12 cellular contexts compared by ENCODE assay signal in the genomic region with DNA sequence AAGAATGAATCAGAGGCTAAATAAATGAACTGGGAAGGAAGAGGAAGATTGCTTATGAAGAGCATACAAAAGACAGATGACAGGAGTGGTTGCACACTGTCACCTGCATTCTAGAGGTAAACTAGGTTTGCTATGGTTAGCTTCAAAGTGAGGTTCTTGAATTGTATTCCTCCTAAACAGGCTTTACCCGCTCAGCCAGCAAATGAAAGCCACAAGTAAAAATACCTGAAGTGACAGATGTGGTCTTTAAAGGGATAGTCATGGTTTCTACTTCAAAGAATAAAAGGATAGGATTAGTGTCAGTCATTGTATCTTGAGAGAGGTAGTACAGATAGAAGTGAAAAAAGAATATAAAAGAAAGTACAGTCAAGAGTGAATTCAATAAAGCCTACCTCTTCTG. TPM values are rescaled to one million over a fixed set of nuclear protein-coding genes. Genes with fewer than 3 reads are reported as not detected.
DNase-seq lines count a peak whose midpoint lies in the region; ATAC-seq and TF ChIP-seq lines count a peak whose summit lies in the region.
"Had no signal": no experiment of that assay in that cellular context is flagged by ENCODE, and none has a peak within 500 bp of the region (broad histone marks: within the 10 kb centered on the region; RNA-seq: fewer than 3 reads in every experiment).

No MANE protein-coding gene starts in this region.

- no peak overlapping the region for H3K18ac ChIP-seq in mesendoderm (ENCODE audit: low read length)

- DNase-seq in GM23338 (ENCODE audit: low spot score) (no peak), SW480 (ENCODE audit: low spot score) (peak; percentile 49), mesendoderm (no peak), substantia nigra (lab: John Stamatoyannopoulos, UW) (no peak), HUDEP-2 (lab: John Stamatoyannopoulos, UW; ENCODE audit: unreplicated experiment in 76 of 76) (no peak), foreskin fibroblast (no peak)
- DNase-seq: NCI-H2171 treated with DMSO at 0.1 percent for 48 hours, posterior cingulate gyrus, T-helper 9 cell, transverse colon had no signal

- H4K8ac ChIP-seq in mesendoderm (ENCODE audit: low read depth, low read length) = no peak overlapping the region

- H3K79me2 ChIP-seq in GM23338 (replicated peaks; ENCODE audit: insufficient read depth) = peaks cover 38% of the 10 kb centered on the region
- no peaks in the 10 kb centered on the region for H3K79me2 ChIP-seq in mesendoderm (ENCODE audit: control insufficient read depth, insufficient read depth, low read length)

- no peak overlapping the region for H3K23ac ChIP-seq in mesendoderm (ENCODE audit: low read length)

- no peak overlapping the region for H2AK5ac ChIP-seq in mesendoderm (ENCODE audit: low read length)

- TF ChIP-seq CTCF in GM23338 (conservative IDR thresholded peaks at IDR 0.05; ENCODE audit: low read depth in 2 of 2) = no peak
- TF ChIP-seq CTCF in foreskin fibroblast (IDR thresholded peaks at IDR 0.05; ENCODE audit: low read depth, low read length) = no peak

- no peak overlapping the region for H2BK15ac ChIP-seq in mesendoderm (replicated peaks; ENCODE audit: low read depth)

- peaks cover 56% of the 10 kb centered on the region for H3K36me3 Mint-ChIP-seq in GM23338 (ENCODE audit: low read depth)

- H2AFZ ChIP-seq in GM23338 = no peak overlapping the region

- H3K4me3 ChIP-seq in GM23338 (no peak overlapping the region), mesendoderm (ENCODE audit: low read length) (no peak overlapping the region), foreskin fibroblast (ENCODE audit: low read depth in 1 of 2, low read length in 2 of 2) (no peak overlapping the region)
- H3K4me3 ChIP-seq: transverse colon had no signal

- H3K56ac ChIP-seq in mesendoderm (ENCODE audit: low read length) = no peak overlapping the region

- H3K27ac ChIP-seq in GM23338 (ENCODE audit: low read depth) (peak overlapping the region; percentile 73), mesendoderm (ENCODE audit: low read depth, low read length) (peak overlapping the region; percentile 6), substantia nigra (ENCODE audit: low read depth, low read length, poor library complexity, severe bottlenecking) (no peak overlapping the region)
- H3K27ac ChIP-seq: transverse colon had no signal

- H3K36me3 ChIP-seq in GM23338 (ENCODE audit: insufficient read depth) = peaks cover 15% of the 10 kb centered on the region
- no peaks in the 10 kb centered on the region for H3K36me3 ChIP-seq in mesendoderm (ENCODE audit: control insufficient read depth, insufficient read depth, low read length)
- H3K36me3 ChIP-seq: transverse colon had no signal

- no peak overlapping the region for H3K9ac ChIP-seq in mesendoderm (ENCODE audit: low read length)

- WGBS in mesendoderm (ENCODE audit: extremely low coverage, insufficient coverage, low lambda C conversion rate) = no CpG with 5 or more reads among the region's 1 CpG

- no peak overlapping the region for H2BK5ac ChIP-seq in mesendoderm (ENCODE audit: low read length)

- no peak overlapping the region for H4K5ac ChIP-seq in mesendoderm (ENCODE audit: low read length)

- H3K4me3 Mint-ChIP-seq in GM23338 = no peak overlapping the region

- peak overlapping the region; percentile 64 for H2BK120ac ChIP-seq in mesendoderm (ENCODE audit: low read depth, low read length)

- H3K4me1 ChIP-seq in GM23338 (ENCODE audit: insufficient read depth) = peaks cover 36% of the 10 kb centered on the region
- no peaks in the 10 kb centered on the region for H3K4me1 ChIP-seq in mesendoderm (ENCODE audit: control insufficient read depth, low read depth, low read length)
- H3K4me1 ChIP-seq: transverse colon had no signal

- peaks cover 3% of the 10 kb centered on the region for H3K27me3 Mint-ChIP-seq in GM23338 (ENCODE audit: insufficient read depth, low read depth, poor library complexity)

- no peaks in the 10 kb centered on the region for H4K20me1 ChIP-seq in GM23338 (replicated peaks; ENCODE audit: insufficient read depth)

- peaks cover 33% of the 10 kb centered on the region for H3K9me3 Mint-ChIP-seq in GM23338

- peaks cover 27% of the 10 kb centered on the region for H3K4me1 Mint-ChIP-seq in GM23338

- H3K4me2 ChIP-seq in GM23338 (peak overlapping the region; percentile 22; the same call in 1 of the 2 replicates), mesendoderm (ENCODE audit: low read length) (no peak overlapping the region)

- 0 out of 2 replicates have a peak, but pooled peaks cover 6% of the 10 kb centered on the region for H3F3A ChIP-seq in GM23338 (replicated peaks; ENCODE audit: low read depth)

- H3K79me1 ChIP-seq in mesendoderm (ENCODE audit: low read length) = peaks cover 1% of the 10 kb centered on the region

- no peaks in the 10 kb centered on the region for H3K27me3 ChIP-seq in GM23338 (ENCODE audit: insufficient read depth)
- H3K27me3 ChIP-seq in mesendoderm (ENCODE audit: insufficient read depth, low read length, poor library complexity) = no peaks in the 10 kb centered on the region
- H3K27me3 ChIP-seq: transverse colon had no signal

- H3K4ac ChIP-seq in mesendoderm (ENCODE audit: low read depth, low read length) = no peak overlapping the region

- H3K9me2 ChIP-seq in GM23338 (ENCODE audit: insufficient read depth) = no peaks in the 10 kb centered on the region; the same call in 1 of the 2 replicates

- no peak overlapping the region for H3K27ac Mint-ChIP-seq in GM23338

- peak; percentile 63 for ATAC-seq in GM18511 (IDR thresholded peaks at IDR 0.05; ENCODE audit: unreplicated experiment)
- no peak for ATAC-seq in GM23338
- ATAC-seq in GM19463 (IDR thresholded peaks at IDR 0.05; ENCODE audit: unreplicated experiment) = no peak

TF ChIP-seq in GM23338, 12 proteins besides CTCF, POLR2A, EP300 and RAD21:
- TF ChIP-seq STAT1 (IDR thresholded peaks at IDR 0.05; ENCODE audit: unreplicated experiment) = no peak
- no peak for TF ChIP-seq NANOG (IDR thresholded peaks at IDR 0.05; ENCODE audit: borderline replicate concordance)
- no peak for TF ChIP-seq EZH2 (IDR thresholded peaks at IDR 0.05; ENCODE audit: low read depth, unreplicated experiment)
- TF ChIP-seq, protein P1, sequence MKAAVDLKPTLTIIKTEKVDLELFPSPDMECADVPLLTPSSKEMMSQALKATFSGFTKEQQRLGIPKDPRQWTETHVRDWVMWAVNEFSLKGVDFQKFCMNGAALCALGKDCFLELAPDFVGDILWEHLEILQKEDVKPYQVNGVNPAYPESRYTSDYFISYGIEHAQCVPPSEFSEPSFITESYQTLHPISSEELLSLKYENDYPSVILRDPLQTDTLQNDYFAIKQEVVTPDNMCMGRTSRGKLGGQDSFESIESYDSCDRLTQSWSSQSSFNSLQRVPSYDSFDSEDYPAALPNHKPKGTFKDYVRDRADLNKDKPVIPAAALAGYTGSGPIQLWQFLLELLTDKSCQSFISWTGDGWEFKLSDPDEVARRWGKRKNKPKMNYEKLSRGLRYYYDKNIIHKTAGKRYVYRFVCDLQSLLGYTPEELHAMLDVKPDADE (IDR thresholded peaks at IDR 0.05) = no peak

RNA-seq across cellular contexts. Expression of a gene that starts 32.4 kb away (rescaled TPM):
- total RNA-seq in GM23338 (2014; rRNA removed; shearing (Covaris generic)) = 448 and 516 TPM in 2 replicates
- 726 and 746 TPM in 2 replicates for polyA plus RNA-seq in GM23338 (2016; fragmentation: Nextera tagmentation; extraction: Ambion mirVana)
- 282 TPM for polyA plus RNA-seq in mesendoderm (2013, experiment 1 of 2)
- polyA plus RNA-seq in mesendoderm (2013, experiment 2 of 2) = 283 TPM
